9 cellular contexts compared by ENCODE assay signal in the genomic region with DNA sequence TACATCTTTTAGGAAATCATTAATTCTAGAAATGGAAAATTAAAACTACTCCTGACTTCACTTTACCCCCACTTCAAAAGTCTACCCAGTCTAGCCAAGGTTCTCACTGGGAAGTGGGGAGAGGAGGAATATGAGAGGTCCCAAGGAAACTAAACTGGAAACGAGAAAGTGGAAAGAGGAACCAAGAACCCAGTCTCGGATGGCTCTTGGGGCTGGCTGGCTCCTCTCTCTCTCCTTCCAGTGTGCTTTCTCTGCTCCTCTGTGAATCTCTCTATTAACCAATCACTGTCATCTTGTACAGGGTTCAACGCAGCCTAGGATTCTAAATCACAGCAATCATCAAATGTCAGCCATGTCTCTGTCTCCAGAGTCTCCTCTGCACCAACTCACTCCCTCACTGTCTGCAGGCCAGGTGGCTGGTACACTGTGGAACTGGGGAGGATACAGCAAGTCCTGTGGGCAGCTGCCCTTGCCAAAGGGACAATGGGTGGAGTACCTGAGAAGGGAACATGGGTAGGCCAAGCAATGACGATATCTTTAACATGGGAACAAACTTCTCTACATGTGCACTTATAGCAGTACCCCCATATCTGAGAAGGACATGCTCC. TPM values are rescaled to one million over a fixed set of nuclear protein-coding genes. Genes with fewer than 3 reads are reported as not detected.
DNase-seq lines count a peak whose midpoint lies in the region; ATAC-seq and TF ChIP-seq lines count a peak whose summit lies in the region.
"Had no signal": no experiment of that assay in that cellular context is flagged by ENCODE, and none has a peak within 500 bp of the region (broad histone marks: within the 10 kb centered on the region; RNA-seq: fewer than 3 reads in every experiment).

No MANE protein-coding gene starts in this region.

- no peak overlapping the region for H3K4ac ChIP-seq in IMR-90 (ENCODE audit: low read depth, low read length)

- no peak overlapping the region for H3K4me2 ChIP-seq in IMR-90 (ENCODE audit: low read depth, low read length)

- WGBS in IMR-90 (ENCODE audit: extremely low coverage in 2 of 2, insufficient read length in 1 of 2), 2 experiments = 40% methylated on average over 1 of the region's 4 CpGs; no CpG with 5 or more reads in 1 of the 2 experiments

- no peak for TF ChIP-seq POLR2A in IMR-90 (IDR thresholded peaks at IDR 0.05; ENCODE audit: low read depth, low read length)

- no peaks in the 10 kb centered on the region for H3K27me3 ChIP-seq in A673 (replicated peaks; ENCODE audit: insufficient read depth, low read depth, low read length, poor library complexity)
- H3K27me3 ChIP-seq in IMR-90 (ENCODE audit: control insufficient read depth, insufficient read depth, low read length) = no peaks in the 10 kb centered on the region

- intact Hi-C loops in A673 (cut with micrococcal nuclease; ENCODE audit: unreplicated experiment) = no loop called here
- intact Hi-C loops in IMR-90 (cut with micrococcal nuclease) = no loop called here
- intact Hi-C loops in dendritic cell treated with granulocyte-macrophage colony-stimulating factor and Interleukin-4, amounts not matched to agents 40 ng/mL and 50 ng/mL, for 4 days (cut with micrococcal nuclease) = no loop called here

- H3K27me3 Mint-ChIP-seq in dendritic cell treated with granulocyte-macrophage colony-stimulating factor and Interleukin-4, amounts not matched to agents 40 ng/mL and 50 ng/mL, for 4 days = no peaks in the 10 kb centered on the region
- no peaks in the 10 kb centered on the region for H3K27me3 Mint-ChIP-seq in naive thymus-derived CD8-positive, alpha-beta T cell

- H3K4me1 Mint-ChIP-seq in dendritic cell treated with granulocyte-macrophage colony-stimulating factor and Interleukin-4, amounts not matched to agents 40 ng/mL and 50 ng/mL, for 4 days (ENCODE audit: low read depth) = peaks cover 79% of the 10 kb centered on the region
- H3K4me1 Mint-ChIP-seq in naive thymus-derived CD8-positive, alpha-beta T cell = peaks cover 37 to 93% (median 80%) of the 10 kb centered on the region in 4 donors

- H4K5ac ChIP-seq in IMR-90 (ENCODE audit: low read depth, low read length) = no peak overlapping the region

- H2AK9ac ChIP-seq in IMR-90 (replicated peaks; ENCODE audit: low read depth, low read length, poor library complexity) = peak overlapping the region; percentile 1

- peaks cover 31% of the 10 kb centered on the region for H3K36me3 Mint-ChIP-seq in dendritic cell treated with granulocyte-macrophage colony-stimulating factor and Interleukin-4, amounts not matched to agents 40 ng/mL and 50 ng/mL, for 4 days (ENCODE audit: low read depth)
- H3K36me3 Mint-ChIP-seq in naive thymus-derived CD8-positive, alpha-beta T cell = peaks cover 0 to 16% (median 0%) of the 10 kb centered on the region in 3 donors

- no peaks in the 10 kb centered on the region for H3K36me3 ChIP-seq in A673 (ENCODE audit: insufficient read depth, low read length, poor library complexity, severe bottlenecking)
- H3K36me3 ChIP-seq in IMR-90 (ENCODE audit: control insufficient read depth, insufficient read depth, low read length) = peaks cover 8% of the 10 kb centered on the region

- no peaks in the 10 kb centered on the region for H3K9me3 Mint-ChIP-seq in dendritic cell treated with granulocyte-macrophage colony-stimulating factor and Interleukin-4, amounts not matched to agents 40 ng/mL and 50 ng/mL, for 4 days
- H3K9me3 Mint-ChIP-seq in naive thymus-derived CD8-positive, alpha-beta T cell = no peaks in the 10 kb centered on the region

- H3K9ac ChIP-seq in IMR-90 (ENCODE audit: low read depth, low read length) = no peak overlapping the region

- in situ Hi-C loops in IMR-90 (cut with MboI; ENCODE audit: low sequenced_read_pairs) = no loop called here

- H2AFZ ChIP-seq in IMR-90 (replicated peaks; ENCODE audit: low read length, poor library complexity) = no peak overlapping the region

- no peak overlapping the region for H2BK20ac ChIP-seq in IMR-90 (ENCODE audit: low read depth, low read length)

- H2BK15ac ChIP-seq in IMR-90 (ENCODE audit: low read depth, low read length) = no peak overlapping the region

- H2AK5ac ChIP-seq in IMR-90 (ENCODE audit: low read depth, low read length) = no peak overlapping the region

- no peak overlapping the region for H4K91ac ChIP-seq in IMR-90 (ENCODE audit: insufficient read depth, low read depth, low read length)

- H3K27ac Mint-ChIP-seq in dendritic cell treated with granulocyte-macrophage colony-stimulating factor and Interleukin-4, amounts not matched to agents 40 ng/mL and 50 ng/mL, for 4 days = peak overlapping the region; percentile 89
- peak overlapping the region; percentile 37 to 87 (median 74) for H3K27ac Mint-ChIP-seq in naive thymus-derived CD8-positive, alpha-beta T cell

- H3K9me3 ChIP-seq in A673 (ENCODE audit: low read depth, low read length, poor library complexity, severe bottlenecking) = no peaks in the 10 kb centered on the region
- H3K9me3 ChIP-seq in IMR-90 (ENCODE audit: control insufficient read depth, insufficient read depth, low read length) = no peaks in the 10 kb centered on the region

- peaks cover 100% of the 10 kb centered on the region for H4K20me1 ChIP-seq in IMR-90 (ENCODE audit: insufficient read depth, low read length)

- POLR2A ChIA-PET in A673 (lab: Charles Lee; ENCODE audit: low non-redundant PET) (no interaction called here), IMR-90 (lab: Charles Lee; ENCODE audit: unreplicated experiment) (no interaction called here)
- POLR2A ChIA-PET in naive thymus-derived CD8-positive, alpha-beta T cell (lab: Charles Lee) = no interaction called here

- CTCF ChIA-PET in A673 (lab: Charles Lee) = no interaction called here
- CTCF ChIA-PET in IMR-90 (lab: Yijun Ruan, JAX) = no interaction called here

- TF ChIP-seq CTCF in A673 (conservative IDR thresholded peaks at IDR 0.05; ENCODE audit: low read depth, low read length) = no peak
- no peak for TF ChIP-seq CTCF in IMR-90 (conservative IDR thresholded peaks at IDR 0.05; ENCODE audit: low read depth, low read length)

- H3K18ac ChIP-seq in IMR-90 (ENCODE audit: low read depth, low read length) = no peak overlapping the region

- no peak overlapping the region for H3K56ac ChIP-seq in IMR-90 (ENCODE audit: extremely low read depth, insufficient read depth, low read length)

- no TSS peak for BruUV-seq in A673 (replicated peaks; lab: Mats Ljungman, UMichigan)
- no TSS peak for BruUV-seq in IMR-90 (replicated peaks; lab: Mats Ljungman, UMichigan)

- peaks cover 25% of the 10 kb centered on the region for H3K9me1 ChIP-seq in IMR-90 (ENCODE audit: insufficient read depth, low read length)

- H3K79me1 ChIP-seq in IMR-90 (ENCODE audit: low read depth in 1 of 2, low read length in 2 of 2) = peaks cover 0 to 69% of the 10 kb centered on the region in 2 experiments; a peak in 2 of 4 replicates

- H3K23ac ChIP-seq in IMR-90 (ENCODE audit: low read depth, low read length) = 0 out of 2 replicates have a peak overlapping the region, but pooled peaks have one; percentile 51

- dilution Hi-C loops in IMR-90 (cut with HindIII; ENCODE audit: low sequenced_read_pairs, unreplicated experiment) = no loop called here

- H3K27ac ChIP-seq in A673 (ENCODE audit: low read depth, low read length, poor library complexity, severe bottlenecking) (peak overlapping the region; percentile 93), IMR-90 (ENCODE audit: insufficient read depth, low read length) (no peak overlapping the region), caudate nucleus (ENCODE audit: low read depth, low read length) (no peak overlapping the region)

- H2BK120ac ChIP-seq in IMR-90 (ENCODE audit: low read depth, low read length) = no peak overlapping the region

- no peak overlapping the region for H4K8ac ChIP-seq in IMR-90 (ENCODE audit: low read depth in 2 of 2, low read length in 2 of 2)

- H3K14ac ChIP-seq in IMR-90 (replicated peaks; ENCODE audit: low read depth, low read length) = no peak overlapping the region

- H2BK5ac ChIP-seq in IMR-90 (ENCODE audit: low read depth, low read length, poor library complexity, severe bottlenecking) = no peak overlapping the region

- no peak overlapping the region for H3K4me3 ChIP-seq in A673 (ENCODE audit: low read depth, low read length, poor library complexity, severe bottlenecking)
- no peak overlapping the region for H3K4me3 ChIP-seq in IMR-90 (ENCODE audit: insufficient read depth, low read depth, low read length)
- H3K4me3 ChIP-seq: skin epidermis had no signal

- DNase-seq in A673 (ENCODE audit: low spot score) = no peak
- no peak for DNase-seq in IMR-90
- no peak for DNase-seq in naive thymus-derived CD8-positive, alpha-beta T cell
- no peak for DNase-seq in hepatic stellate cell (ENCODE audit: low spot score)
- DNase-seq in caudate nucleus (lab: John Stamatoyannopoulos, UW) = no peak

- H3K4me3 Mint-ChIP-seq in dendritic cell treated with granulocyte-macrophage colony-stimulating factor and Interleukin-4, amounts not matched to agents 40 ng/mL and 50 ng/mL, for 4 days = peak overlapping the region; percentile 1
- H3K4me3 Mint-ChIP-seq in naive thymus-derived CD8-positive, alpha-beta T cell = peak overlapping the region in 3 of 10 donors; percentile 18 to 42 (median 19)

- no peak for TF ChIP-seq RAD21 in IMR-90 (IDR thresholded peaks at IDR 0.05; ENCODE audit: low read length)

- ATAC-seq in IMR-90 (ENCODE audit: low read depth) = no peak
- ATAC-seq in naive thymus-derived CD8-positive, alpha-beta T cell = no peak
- no peak for ATAC-seq in HG03139 (IDR thresholded peaks at IDR 0.05; ENCODE audit: unreplicated experiment)
- ATAC-seq in HG02763 (IDR thresholded peaks at IDR 0.05; ENCODE audit: unreplicated experiment) = no peak

- peaks cover 50% of the 10 kb centered on the region for H3K4me1 ChIP-seq in A673 (ENCODE audit: insufficient read depth, low read length, poor library complexity, severe bottlenecking)
- peaks cover 10% of the 10 kb centered on the region for H3K4me1 ChIP-seq in IMR-90 (ENCODE audit: control insufficient read depth, insufficient read depth, low read length)

TF ChIP-seq in IMR-90, 13 proteins besides CTCF, POLR2A, EP300 and RAD21 (continues in another document):
- TF ChIP-seq CEBPB (IDR thresholded peaks at IDR 0.05; ENCODE audit: low read depth, low read length) (no peak), RCOR1 (IDR thresholded peaks at IDR 0.05; ENCODE audit: insufficient replicate concordance, low read length) (no peak)

RNA-seq across cellular contexts. Expression of a gene that starts 33.7 kb away (rescaled TPM):
- total RNA-seq in A673 (2021) (610 and 611 TPM in 2 replicates), IMR-90 (2012; rRNA removed) (73.5 and 74.7 TPM in 2 replicates)
- 366 and 371 TPM in 2 replicates for polyA plus RNA-seq in IMR-90 (2012; rRNA removed)
- 219 and 373 TPM in 2 replicates for polyA plus RNA-seq in IMR-90 (2012; cell fraction: cytosol; rRNA removed)
- 315 and 343 TPM in 2 replicates for polyA plus RNA-seq in IMR-90 (2012; cell fraction: nucleus; rRNA removed; ENCODE audit: low replicate concordance)
- total RNA-seq in naive thymus-derived CD8-positive, alpha-beta T cell = 100 to 1,000 TPM; 231 to 232 TPM
- 100 to 1,000 TPM in 2 of 3 donors, 10 to 100 TPM in 1; 45.9 to 107 (median 105) TPM for polyA plus RNA-seq in naive thymus-derived CD8-positive, alpha-beta T cell

RNA-seq across cellular contexts. Expression of a gene that starts 57.9 kb away (rescaled TPM):
- total RNA-seq in A673 (2021) (0.28 TPM in 1 of 2 replicates, not detected in the other), IMR-90 (2012; rRNA removed) (not detected in 2 replicates)
- 0.52 and 0.91 TPM in 2 replicates for polyA plus RNA-seq in IMR-90 (2012; rRNA removed)
- not detected in 2 replicates for polyA plus RNA-seq in IMR-90 (2012; cell fraction: cytosol; rRNA removed)
- 10.0 and 15.0 TPM in 2 replicates for polyA plus RNA-seq in IMR-90 (2012; cell fraction: nucleus; rRNA removed; ENCODE audit: low replicate concordance)
- 1 to 10 TPM; 1.4 to 1.6 TPM for total RNA-seq in naive thymus-derived CD8-positive, alpha-beta T cell
- polyA plus RNA-seq in naive thymus-derived CD8-positive, alpha-beta T cell = not detected
